Comparison of ENCODE assay signal across 16 cellular contexts in the genomic region with DNA sequence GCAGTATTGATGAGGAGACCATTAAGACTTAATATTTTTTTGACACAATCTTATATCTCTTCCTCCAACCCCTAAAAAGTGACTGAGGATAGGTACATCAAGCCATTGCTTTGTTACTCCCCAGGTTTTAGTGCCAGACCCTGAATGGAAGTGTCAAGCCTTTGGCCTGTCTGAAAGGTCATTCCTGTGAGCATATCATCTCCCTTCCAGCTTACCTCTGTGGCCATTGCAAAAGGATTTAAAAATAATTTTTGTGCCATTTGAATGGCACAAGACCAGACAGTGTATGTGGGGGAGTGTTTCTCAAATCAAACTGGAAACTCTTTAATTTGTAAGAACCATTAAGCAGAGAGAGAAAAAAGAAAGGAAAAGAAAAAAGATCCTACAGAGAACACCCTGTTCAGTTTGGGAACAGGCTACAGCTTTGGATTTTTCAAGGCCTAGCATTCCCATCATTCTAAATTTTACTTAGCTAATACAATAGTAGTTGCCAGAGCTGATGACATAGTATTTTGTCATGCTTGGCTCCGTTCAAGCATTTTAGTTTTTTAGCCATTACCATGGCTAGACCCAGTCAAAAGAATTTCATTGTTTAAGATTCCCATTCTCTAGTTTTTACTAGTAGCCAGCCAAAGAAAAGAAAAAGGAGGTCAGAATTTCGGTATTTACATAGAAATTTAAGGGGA. TPM values are rescaled to one million over a fixed set of nuclear protein-coding genes. Genes with fewer than 3 reads are reported as not detected.
A peak's percentile ranks its signal among the peaks of the same experiment; 100 is the strongest.
DNase-seq lines count a peak whose midpoint lies in the region; ATAC-seq lines count a peak whose summit lies in the region.
"Had no signal": no experiment of that assay in that cellular context is flagged by ENCODE, and none has a peak within 500 bp of the region (broad histone marks: within the 10 kb centered on the region; RNA-seq: fewer than 3 reads in every experiment).

No MANE protein-coding gene starts in this region.

- no peak overlapping the region for H3K4me2 ChIP-seq in mesendoderm (ENCODE audit: low read length)

- H3K4me1 ChIP-seq in ACC112 (ENCODE audit: control insufficient read depth, insufficient read depth, low read length, unreplicated experiment) = no peaks in the 10 kb centered on the region
- no peaks in the 10 kb centered on the region for H3K4me1 ChIP-seq in mesendoderm (ENCODE audit: control insufficient read depth, low read depth, low read length)
- H3K4me1 ChIP-seq: sigmoid colon had no signal

- no peaks in the 10 kb centered on the region for H3K79me2 ChIP-seq in ACC112 (ENCODE audit: control insufficient read depth, insufficient read depth, low read length, unreplicated experiment)
- no peaks in the 10 kb centered on the region for H3K79me2 ChIP-seq in mesendoderm (ENCODE audit: control insufficient read depth, insufficient read depth, low read length)

- H3K27me3 ChIP-seq in ACC112 (ENCODE audit: insufficient read depth, low read length) (no peaks in the 10 kb centered on the region), mesendoderm (ENCODE audit: insufficient read depth, low read length, poor library complexity) (no peaks in the 10 kb centered on the region)
- H3K27me3 ChIP-seq: sigmoid colon had no signal

- H2AK5ac ChIP-seq in mesendoderm (ENCODE audit: low read length) = no peak overlapping the region

- no peak overlapping the region for H2BK15ac ChIP-seq in mesendoderm (replicated peaks; ENCODE audit: low read depth)

- DNase-seq in T-helper 17 cell = no peak
- DNase-seq in fibroblast of gingiva (ENCODE audit: low read depth) = peak; percentile 22
- no peak for DNase-seq in mesendoderm
- no peak for DNase-seq in GOT3 (lab: John Stamatoyannopoulos, UW)
- no peak for DNase-seq in NCI-H524 (lab: John Stamatoyannopoulos, UW)
- DNase-seq: activated CD4-positive, alpha-beta T cell treated with anti-CD3 and anti-CD28 coated beads, Interleukin-2, amount 50 U/mL, for 48 hours; activated T-cell treated with anti-CD3 and anti-CD28 coated beads, Interleukin-2, amount 50 U/mL, for 24 hours; COR-L47; NCI-H187 treated with DMSO at 0.1 percent for 48 hours; NCI-H446; sigmoid colon had no signal

- no peak overlapping the region for H4K5ac ChIP-seq in mesendoderm (ENCODE audit: low read length)

- H3K9me3 ChIP-seq in T-helper 17 cell (ENCODE audit: control insufficient read depth, low read length, poor library complexity, severe bottlenecking) = no peaks in the 10 kb centered on the region
- H3K9me3 ChIP-seq: sigmoid colon had no signal

- no peaks in the 10 kb centered on the region for H3K79me1 ChIP-seq in mesendoderm (ENCODE audit: low read length)

- no peak overlapping the region for H3K18ac ChIP-seq in mesendoderm (ENCODE audit: low read length)

- H4K8ac ChIP-seq in mesendoderm (ENCODE audit: low read depth, low read length) = peak overlapping the region; percentile 89

- H3K27ac ChIP-seq in ACC112 (ENCODE audit: low read depth, low read length) = 0 out of 2 replicates have a peak overlapping the region, but pooled peaks have one; percentile 1
- H3K27ac ChIP-seq in mesendoderm (ENCODE audit: low read depth, low read length) = no peak overlapping the region
- H3K27ac ChIP-seq: RWPE1 had no signal

- H3K27ac Mint-ChIP-seq in T-helper 17 cell = peak overlapping the region; percentile 77
- H3K27ac Mint-ChIP-seq: activated T-cell treated with anti-CD3 and anti-CD28 coated beads, Interleukin-2, amount 50 U/mL, for 24 hours; mesothelial cell of epicardium had no signal

- peaks cover 5% of the 10 kb centered on the region for H3K4me1 Mint-ChIP-seq in T-helper 17 cell
- H3K4me1 Mint-ChIP-seq: mesothelial cell of epicardium had no signal

- no peaks in the 10 kb centered on the region for H3K27me3 Mint-ChIP-seq in T-helper 17 cell
- H3K27me3 Mint-ChIP-seq: activated T-cell treated with anti-CD3 and anti-CD28 coated beads, Interleukin-2, amount 50 U/mL, for 24 hours had no signal

- H2BK120ac ChIP-seq in mesendoderm (ENCODE audit: low read depth, low read length) = no peak overlapping the region

- no peak overlapping the region for H3K4ac ChIP-seq in mesendoderm (ENCODE audit: low read depth, low read length)

- H3K4me3 ChIP-seq in ACC112 (ENCODE audit: low read depth, low read length) (no peak overlapping the region), mesendoderm (ENCODE audit: low read length) (no peak overlapping the region)
- H3K4me3 ChIP-seq: sigmoid colon had no signal

- no peak overlapping the region for H3K4me3 Mint-ChIP-seq in T-helper 17 cell
- H3K4me3 Mint-ChIP-seq: activated T-cell treated with anti-CD3 and anti-CD28 coated beads, Interleukin-2, amount 50 U/mL, for 24 hours; mesothelial cell of epicardium had no signal

- no peak overlapping the region for H2AFZ ChIP-seq in ACC112 (ENCODE audit: low read length, unreplicated experiment)

- no peak overlapping the region for H3K9ac ChIP-seq in mesendoderm (ENCODE audit: low read length)

- WGBS in mesendoderm (ENCODE audit: extremely low coverage, insufficient coverage, low lambda C conversion rate) = no CpG with 5 or more reads among the region's 2 CpGs

- H3K56ac ChIP-seq in mesendoderm (ENCODE audit: low read length) = no peak overlapping the region

- H3K23ac ChIP-seq in mesendoderm (ENCODE audit: low read length) = no peak overlapping the region

- H2BK5ac ChIP-seq in mesendoderm (ENCODE audit: low read length) = no peak overlapping the region

- H3K36me3 ChIP-seq in ACC112 (ENCODE audit: insufficient read depth, low read length) (peaks cover 8% of the 10 kb centered on the region), mesendoderm (ENCODE audit: control insufficient read depth, insufficient read depth, low read length) (no peaks in the 10 kb centered on the region)

- ATAC-seq in T-helper 17 cell (no peak), GM19035 (IDR thresholded peaks at IDR 0.05; ENCODE audit: unreplicated experiment) (no peak), GM18511 (IDR thresholded peaks at IDR 0.05; ENCODE audit: unreplicated experiment) (no peak)

- H3K36me3 Mint-ChIP-seq in T-helper 17 cell (ENCODE audit: low read depth) = peaks cover 9% of the 10 kb centered on the region

RNA-seq across cellular contexts. Expression of gene HPF1, which starts 49.6 kb away (rescaled TPM):
- total RNA-seq in T-helper 17 cell = 10 to 100 TPM in 1 of 2 donors, 1 to 10 TPM in 1; 7.8 to 10.4 TPM
- 41.3 TPM for polyA plus RNA-seq in mesendoderm (2013, experiment 1 of 2)
- polyA plus RNA-seq in mesendoderm (2013, experiment 2 of 2) = 42.1 TPM
